In genomic region chr9:93128011-93128714, GRCh38 we compare ENCODE assay signal across 11 cellular contexts. TPM values are rescaled to one million over a fixed set of nuclear protein-coding genes. Genes with fewer than 3 reads are reported as not detected.
DNase-seq lines count a peak whose midpoint lies in the region; TF ChIP-seq lines count a peak whose summit lies in the region.
"Had no signal": no experiment of that assay in that cellular context is flagged by ENCODE, and none has a peak within 500 bp of the region (broad histone marks: within the 10 kb centered on the region; RNA-seq: fewer than 3 reads in every experiment).

No MANE protein-coding gene starts in this region.

- no peak for TF ChIP-seq POLR2A in testis (IDR thresholded peaks at IDR 0.05)

- H3K27me3 Mint-ChIP-seq in activated CD4-positive, alpha-beta T cell treated with anti-CD3 and anti-CD28 coated beads, Interleukin-2, amount 10 ng/mL, durations not matched to agents 7 days and 5 days, result no peaks in the 10 kb centered on the region

- H3K4me1 ChIP-seq in muscle layer of colon (ENCODE audit: insufficient read depth, low read length), result peaks cover 73% of the 10 kb centered on the region
- peaks cover 68% of the 10 kb centered on the region for H3K4me1 ChIP-seq in testis
- H3K4me1 ChIP-seq in Karpas-422 (ENCODE audit: low read length), result peaks cover 4% of the 10 kb centered on the region
- peaks cover 37% of the 10 kb centered on the region for H3K4me1 ChIP-seq in effector memory CD4-positive, alpha-beta T cell (ENCODE audit: control insufficient read depth, insufficient read depth, low read length, poor library complexity, severe bottlenecking)

- H3K9ac ChIP-seq in muscle layer of colon (ENCODE audit: low read length) (no peak overlapping the region), Karpas-422 (ENCODE audit: low read length) (no peak overlapping the region)

- H3K79me2 ChIP-seq in Karpas-422 (ENCODE audit: low read length), result no peaks in the 10 kb centered on the region

- POLR2A ChIA-PET in activated CD4-positive, alpha-beta T cell treated with anti-CD3 and anti-CD28 coated beads, Interleukin-2, amount 10 ng/mL, durations not matched to agents 7 days and 5 days (lab: Charles Lee), result no interaction called here

- no peak overlapping the region for H3K4me3 Mint-ChIP-seq in activated CD4-positive, alpha-beta T cell treated with anti-CD3 and anti-CD28 coated beads, Interleukin-2, amount 10 ng/mL, durations not matched to agents 7 days and 5 days

- no peaks in the 10 kb centered on the region for H3K9me3 Mint-ChIP-seq in activated CD4-positive, alpha-beta T cell treated with anti-CD3 and anti-CD28 coated beads, Interleukin-2, amount 10 ng/mL, durations not matched to agents 7 days and 5 days

- no peaks in the 10 kb centered on the region for H3K9me2 ChIP-seq in Karpas-422 (replicated peaks; ENCODE audit: insufficient read depth, low read length)

- H3K36me3 Mint-ChIP-seq in activated CD4-positive, alpha-beta T cell treated with anti-CD3 and anti-CD28 coated beads, Interleukin-2, amount 10 ng/mL, durations not matched to agents 7 days and 5 days (ENCODE audit: low read depth), result peaks cover 16% of the 10 kb centered on the region

- TF ChIP-seq CTCF in testis (IDR thresholded peaks at IDR 0.05), result no peak

- peak overlapping the region; percentile 94 for H3K27ac Mint-ChIP-seq in activated CD4-positive, alpha-beta T cell treated with anti-CD3 and anti-CD28 coated beads, Interleukin-2, amount 10 ng/mL, durations not matched to agents 7 days and 5 days

- no peak overlapping the region for H2AFZ ChIP-seq in Karpas-422 (ENCODE audit: low read length)

- H3K9me3 ChIP-seq in muscle layer of colon (ENCODE audit: low read length) (no peaks in the 10 kb centered on the region), testis (no peaks in the 10 kb centered on the region), Karpas-422 (ENCODE audit: low read length) (no peaks in the 10 kb centered on the region)
- H3K9me3 ChIP-seq in effector memory CD4-positive, alpha-beta T cell (ENCODE audit: control insufficient read depth, low read length), result no peaks in the 10 kb centered on the region

- 71 to 77% methylated on average over 5 to 13 of the region's 14 CpGs for WGBS in testis, 2 donors

- CTCF ChIA-PET in activated CD4-positive, alpha-beta T cell treated with anti-CD3 and anti-CD28 coated beads, Interleukin-2, amount 10 ng/mL, durations not matched to agents 7 days and 5 days (lab: Charles Lee), result interaction anchor here (0.5 to 4.4 kb wide), 3 partner anchors 20 to 726 kb away, joined by 3 to 24 read pairs (median 3); no protein-coding TSS in a partner anchor

- H3K4me3 ChIP-seq in muscle layer of colon (ENCODE audit: low read depth in 1 of 2, low read length in 2 of 2), result no peak overlapping the region
- no peak overlapping the region for H3K4me3 ChIP-seq in testis
- no peak overlapping the region for H3K4me3 ChIP-seq in Karpas-422 (ENCODE audit: low read length)
- no peak overlapping the region for H3K4me3 ChIP-seq in effector memory CD4-positive, alpha-beta T cell (ENCODE audit: insufficient read depth, low read depth, low read length, poor library complexity, severe bottlenecking)

- DNase-seq in activated CD4-positive, alpha-beta T cell treated with anti-CD3 and anti-CD28 coated beads, Interleukin-2, amount 10 ng/mL, durations not matched to agents 7 days and 5 days, result no peak
- DNase-seq in activated CD4-positive, alpha-beta T cell treated with anti-CD3 and anti-CD28 coated beads, Interleukin-2, amount 50 U/mL, for 1 hour, result no peak
- peak in 1 of 61 donors; percentile 84 for DNase-seq in caudate nucleus (lab: John Stamatoyannopoulos, UW)
- DNase-seq in testis, result no peak
- no peak for DNase-seq in Karpas-422
- DNase-seq in epidermal melanocyte (ENCODE audit: insufficient read length, low spot score), result no peak
- no peak for DNase-seq in effector memory CD4-positive, alpha-beta T cell
- DNase-seq: NCI-H2081 had no signal

- H3K27ac ChIP-seq in caudate nucleus (ENCODE audit: low read depth, low read length) (peak overlapping the region; percentile 67), muscle layer of colon (ENCODE audit: low read depth, low read length) (peak overlapping the region; percentile 100), testis (peak overlapping the region; percentile 44 to 97), Karpas-422 (ENCODE audit: low read length) (no peak overlapping the region)
- no peak overlapping the region for H3K27ac ChIP-seq in effector memory CD4-positive, alpha-beta T cell (ENCODE audit: insufficient read depth, low read length, poor library complexity, severe bottlenecking)

- H3K4me1 Mint-ChIP-seq in activated CD4-positive, alpha-beta T cell treated with anti-CD3 and anti-CD28 coated beads, Interleukin-2, amount 10 ng/mL, durations not matched to agents 7 days and 5 days, result peaks cover 67% of the 10 kb centered on the region

- intact Hi-C loops in testis (cut with DNase I; ENCODE audit: low total_unique reads), result no loop called here

- H4K20me1 ChIP-seq in Karpas-422 (ENCODE audit: insufficient read depth, low read depth, low read length), result peaks cover 6% of the 10 kb centered on the region; the same call in 1 of the 2 replicates

- peaks cover 30% of the 10 kb centered on the region for H3K36me3 ChIP-seq in muscle layer of colon (ENCODE audit: insufficient read depth, low read length)
- no peaks in the 10 kb centered on the region for H3K36me3 ChIP-seq in testis (ENCODE audit: low read depth, missing control alignments)
- H3K36me3 ChIP-seq in Karpas-422 (ENCODE audit: insufficient read depth, low read length), result no peaks in the 10 kb centered on the region
- H3K36me3 ChIP-seq in effector memory CD4-positive, alpha-beta T cell (ENCODE audit: control insufficient read depth, insufficient read depth, low read length), result peaks cover 15% of the 10 kb centered on the region

- H3K4me2 ChIP-seq in Karpas-422 (ENCODE audit: low read depth, low read length, poor library complexity, severe bottlenecking), result no peak overlapping the region

- no peaks in the 10 kb centered on the region for H3K27me3 ChIP-seq in muscle layer of colon (ENCODE audit: control insufficient read depth in 1 of 2, insufficient read depth in 2 of 2, low read length in 2 of 2)
- no peaks in the 10 kb centered on the region for H3K27me3 ChIP-seq in testis
- H3K27me3 ChIP-seq in Karpas-422 (ENCODE audit: low read length), result no peaks in the 10 kb centered on the region
- no peaks in the 10 kb centered on the region for H3K27me3 ChIP-seq in effector memory CD4-positive, alpha-beta T cell (replicated peaks; ENCODE audit: control insufficient read depth, insufficient read depth, low read length, poor library complexity, severe bottlenecking)

RNA-seq across cellular contexts. Expression of gene NINJ1, which starts 5.9 kb away (rescaled TPM):
- 10 to 100 TPM; 29.5 to 29.9 TPM for total RNA-seq in activated CD4-positive, alpha-beta T cell treated with anti-CD3 and anti-CD28 coated beads, Interleukin-2, amount 10 ng/mL, durations not matched to agents 7 days and 5 days
- 100 to 1,000 TPM; 148 to 152 TPM for total RNA-seq in testis
- polyA plus RNA-seq in testis (ENCODE audit: insufficient read depth, low read depth, low replicate concordance), result 99.3 TPM
- 10.3 and 10.4 TPM in 2 replicates for total RNA-seq in Karpas-422 (2014; rRNA removed; shearing (Covaris generic); ENCODE audit: low replicate concordance)

RNA-seq across cellular contexts. Expression of gene CARD19, which starts 32.1 kb away (rescaled TPM):
- total RNA-seq in activated CD4-positive, alpha-beta T cell treated with anti-CD3 and anti-CD28 coated beads, Interleukin-2, amount 10 ng/mL, durations not matched to agents 7 days and 5 days, result 10 to 100 TPM; 40.3 to 42.6 TPM
- total RNA-seq in testis, result 100 to 1,000 TPM; 138 to 147 TPM
- 99.4 TPM for polyA plus RNA-seq in testis (ENCODE audit: insufficient read depth, low read depth, low replicate concordance)
- total RNA-seq in Karpas-422 (2014; rRNA removed; shearing (Covaris generic); ENCODE audit: low replicate concordance), result 5.5 and 11.4 TPM in 2 replicates

RNA-seq across cellular contexts. Expression of gene WNK2, which starts 55.8 kb away (rescaled TPM):
- not detected for total RNA-seq in activated CD4-positive, alpha-beta T cell treated with anti-CD3 and anti-CD28 coated beads, Interleukin-2, amount 10 ng/mL, durations not matched to agents 7 days and 5 days
- 10 to 100 TPM; 50.5 to 91.1 TPM for total RNA-seq in testis
- 29.0 TPM for polyA plus RNA-seq in testis (ENCODE audit: insufficient read depth, low read depth, low replicate concordance)
- total RNA-seq in Karpas-422 (2014; rRNA removed; shearing (Covaris generic); ENCODE audit: low replicate concordance), result not detected in 2 replicates
- total RNA-seq: lung microvascular endothelial cell, subcutaneous adipose tissue had no signal

Comparison
In these comparisons a context has a peak if more than half of its experiments do, and no peak if none do; other contexts are left out.
1. H3K27ac ChIP-seq: peak in caudate nucleus (single experiment), muscle layer of colon (single experiment) and testis (2 of 2); none in Karpas-422 (single experiment) and effector memory CD4-positive, alpha-beta T cell (single experiment).
2. RNA of gene NINJ1, which starts 5.9 kb away (total RNA-seq): 148 to 152 TPM in testis; 29.5 to 29.9 TPM in activated CD4-positive, alpha-beta T cell treated with anti-CD3 and anti-CD28 coated beads, Interleukin-2, amount 10 ng/mL, durations not matched to agents 7 days and 5 days and 10.3 to 10.4 TPM in Karpas-422; every median in the first group is over 4 times any median in the second.
3. RNA of gene WNK2, which starts 55.8 kb away (total RNA-seq): 50.5 to 91.1 TPM in testis; not detected in activated CD4-positive, alpha-beta T cell treated with anti-CD3 and anti-CD28 coated beads, Interleukin-2, amount 10 ng/mL, durations not matched to agents 7 days and 5 days and not detected in Karpas-422; every median in the first group is over 10 times any median in the second.